Comparison of ENCODE assay signal across 8 cellular contexts in genomic region chr12:75977590-75977951, GRCh38. TPM values are rescaled to one million over a fixed set of nuclear protein-coding genes. Genes with fewer than 3 reads are reported as not detected.
DNase-seq lines count a peak whose midpoint lies in the region; ATAC-seq, FAIRE-seq and TF ChIP-seq lines count a peak whose summit lies in the region.

No MANE protein-coding gene starts in this region.

- peaks cover 62% of the 10 kb centered on the region for H3K4me1 Mint-ChIP-seq in activated naive CD4-positive, alpha-beta T cell treated with anti-CD3 and anti-CD28 coated beads, Interleukin-2, amount 50 U/mL, for 24 hours

- 67 to 75% methylated on average over 5 of the region's 5 CpGs for WGBS in upper lobe of left lung, 2 donors

- H4K20me1 ChIP-seq in keratinocyte (ENCODE audit: control insufficient read depth, extremely low read depth, insufficient read depth, low read length), result no peaks in the 10 kb centered on the region

- intact Hi-C loops in posterior cingulate gyrus (cut with DNase I), result no loop called here

- H3K27me3 ChIP-seq in SJCRH30, result no peaks in the 10 kb centered on the region
- H3K27me3 ChIP-seq in keratinocyte (ENCODE audit: control insufficient read depth, extremely low read depth, insufficient read depth, low read length), result no peaks in the 10 kb centered on the region
- H3K27me3 ChIP-seq in upper lobe of left lung, result no peaks in the 10 kb centered on the region

- DNase-seq in activated naive CD4-positive, alpha-beta T cell treated with Interleukin-2 at 50 U/mL for 16 hours, result no peak
- DNase-seq in SJCRH30 (peak in 1 of 2 experiments; percentile 11), keratinocyte (ENCODE audit: low read depth, low spot score) (no peak), upper lobe of left lung (no peak), NCI-H1417 treated with DMSO at 0.1 percent for 48 hours (lab: John Stamatoyannopoulos, UW) (no peak), DMS114 treated with DMSO at 0.1 percent for 48 hours (lab: John Stamatoyannopoulos, UW; ENCODE audit: unreplicated experiment) (no peak), posterior cingulate gyrus (no peak)

- H3K36me3 ChIP-seq in SJCRH30 (no peaks in the 10 kb centered on the region), keratinocyte (ENCODE audit: control insufficient read depth in 2 of 2, extremely low read depth in 1 of 2, insufficient read depth in 2 of 2, low read length in 2 of 2) (no peaks in the 10 kb centered on the region), upper lobe of left lung (no peaks in the 10 kb centered on the region)

- no peak for FAIRE-seq in keratinocyte (lab: Jason Lieb, UNC)

- H3K9me1 ChIP-seq in keratinocyte (ENCODE audit: control insufficient read depth, extremely low read depth, insufficient read depth, low read length), result no peaks in the 10 kb centered on the region

- H2AFZ ChIP-seq in keratinocyte (ENCODE audit: control insufficient read depth, low read length), result no peak overlapping the region

- dilution Hi-C loops in keratinocyte (cut with MboI; ENCODE audit: extremely low pct_ligation_motif_present, low sequenced_read_pairs), result no loop called here

- H3K9me3 ChIP-seq in SJCRH30 (replicated peaks) (no peaks in the 10 kb centered on the region), keratinocyte (ENCODE audit: control insufficient read depth, low read depth, low read length) (no peaks in the 10 kb centered on the region), upper lobe of left lung (no peaks in the 10 kb centered on the region)

- peak overlapping the region; percentile 38 for H3K4me2 ChIP-seq in keratinocyte (ENCODE audit: control insufficient read depth, extremely low read depth, insufficient read depth, low read depth, low read length)

- no peaks in the 10 kb centered on the region for H3K79me2 ChIP-seq in keratinocyte (ENCODE audit: control insufficient read depth, insufficient read depth, low read length)

- H3K4me3 ChIP-seq in SJCRH30 (no peak overlapping the region), keratinocyte (ENCODE audit: control insufficient read depth in 2 of 3, extremely low read depth in 1 of 3, insufficient read depth in 2 of 3, low read depth in 1 of 3, low read length in 3 of 3) (no peak overlapping the region), upper lobe of left lung (no peak overlapping the region)

- peak overlapping the region; percentile 67 for H3K27ac ChIP-seq in SJCRH30
- H3K27ac ChIP-seq in keratinocyte (ENCODE audit: control insufficient read depth, insufficient read depth, low read length), result peak overlapping the region; percentile 95
- H3K27ac ChIP-seq in upper lobe of left lung, result peak overlapping the region; percentile 73 to 83 (median 80)

- H3K9me3 Mint-ChIP-seq in activated naive CD4-positive, alpha-beta T cell treated with anti-CD3 and anti-CD28 coated beads, Interleukin-2, amount 50 U/mL, for 24 hours, result no peaks in the 10 kb centered on the region

- no peak for TF ChIP-seq EP300 in upper lobe of left lung (IDR thresholded peaks at IDR 0.05)

- H3K36me3 Mint-ChIP-seq in activated naive CD4-positive, alpha-beta T cell treated with anti-CD3 and anti-CD28 coated beads, Interleukin-2, amount 50 U/mL, for 24 hours, result peaks cover 2% of the 10 kb centered on the region

- TF ChIP-seq POLR2A in upper lobe of left lung (IDR thresholded peaks at IDR 0.05), result no peak

- no peak for ATAC-seq in upper lobe of left lung (ENCODE audit: low FRiP score in 2 of 2)

- peak overlapping the region; percentile 72 for H3K9ac ChIP-seq in keratinocyte (ENCODE audit: control insufficient read depth, extremely low read depth, insufficient read depth, low read length)

- H3K4me1 ChIP-seq in SJCRH30 (peaks cover 22% of the 10 kb centered on the region), keratinocyte (ENCODE audit: control insufficient read depth, extremely low read depth, insufficient read depth, low read length) (peaks cover 32% of the 10 kb centered on the region), upper lobe of left lung (peaks cover 26 to 66% (median 43%) of the 10 kb centered on the region in 4 donors)

- no peaks in the 10 kb centered on the region for H3K27me3 Mint-ChIP-seq in activated naive CD4-positive, alpha-beta T cell treated with anti-CD3 and anti-CD28 coated beads, Interleukin-2, amount 50 U/mL, for 24 hours

- TF ChIP-seq CTCF in keratinocyte (optimal IDR thresholded peaks at IDR 0.05 in 1 of 3, IDR thresholded peaks at IDR 0.05 in 1 of 3, conservative IDR thresholded peaks at IDR 0.05 in 1 of 3; ENCODE audit: extremely low read depth in 1 of 3, insufficient read depth in 2 of 3, low read length in 3 of 3) (no peak), upper lobe of left lung (IDR thresholded peaks at IDR 0.05) (no peak)

- H3K27ac Mint-ChIP-seq in activated naive CD4-positive, alpha-beta T cell treated with anti-CD3 and anti-CD28 coated beads, Interleukin-2, amount 50 U/mL, for 24 hours, result peak overlapping the region; percentile 93

- H3K4me3 Mint-ChIP-seq in activated naive CD4-positive, alpha-beta T cell treated with anti-CD3 and anti-CD28 coated beads, Interleukin-2, amount 50 U/mL, for 24 hours, result peak overlapping the region; percentile 73

RNA-seq across cellular contexts. Expression of gene PHLDA1, which starts 54.0 kb away (rescaled TPM):
- 12.9 and 13.5 TPM in 2 replicates for total RNA-seq in SJCRH30 (2014; rRNA removed; shearing (Covaris generic))
- polyA plus RNA-seq in keratinocyte, result 107 to 144 TPM (median 118 TPM) in 3 replicates
- 49.0 TPM for polyA plus RNA-seq in keratinocyte (2011; ENCODE audit: low read depth)
- 87.1 and 90.4 TPM in 2 replicates for polyA plus RNA-seq in keratinocyte (2011; cell fraction: cytosol; rRNA removed)
- 128 and 137 TPM in 2 replicates for polyA plus RNA-seq in keratinocyte (2011; cell fraction: nucleus; rRNA removed)
- polyA plus RNA-seq in keratinocyte (2012; ENCODE audit: low replicate concordance), result 113 and 158 TPM in 2 replicates
- polyA minus RNA-seq in keratinocyte, result 52.6 to 84.2 TPM (median 78.2 TPM) in 3 replicates
- polyA minus RNA-seq in keratinocyte (2011; cell fraction: cytosol; rRNA and poly(A)+ RNA removed), result 201 TPM
- 108 and 134 TPM in 2 replicates for polyA minus RNA-seq in keratinocyte (2011; cell fraction: nucleus; rRNA and poly(A)+ RNA removed)
- 10 to 100 TPM in 5 of 6 donors, 1 to 10 TPM in 1; 5.2 to 31.2 (median 14.0) TPM for total RNA-seq in upper lobe of left lung
